Comparison of ENCODE assay signal across 14 cellular contexts in genomic region chr2:37080231-37080630, GRCh38. TPM values are rescaled to one million over a fixed set of nuclear protein-coding genes. Genes with fewer than 3 reads are reported as not detected.
A peak's percentile ranks its signal among the peaks of the same experiment; 100 is the strongest.
DNase-seq lines count a peak whose midpoint lies in the region; ATAC-seq and TF ChIP-seq lines count a peak whose summit lies in the region.
"Had no signal": no experiment of that assay in that cellular context is flagged by ENCODE, and none has a peak within 500 bp of the region (broad histone marks: within the 10 kb centered on the region; RNA-seq: fewer than 3 reads in every experiment).

No MANE protein-coding gene starts in this region.

- peaks cover 32% of the 10 kb centered on the region for H3K36me3 Mint-ChIP-seq in activated CD4-positive, alpha-beta T cell treated with anti-CD3 and anti-CD28 coated beads for 36 hours (ENCODE audit: low read depth)
- peaks cover 30% of the 10 kb centered on the region for H3K36me3 Mint-ChIP-seq in activated naive CD8-positive, alpha-beta T cell treated with anti-CD3 and anti-CD28 coated beads, Interleukin-2, amount 10 ng/mL, durations not matched to agents 7 days and 5 days
- H3K36me3 Mint-ChIP-seq in neural crest cell (ENCODE audit: low read depth) = peaks cover 7% of the 10 kb centered on the region

- no peak overlapping the region for H3K4me3 ChIP-seq in vagina
- H3K4me3 ChIP-seq: gastrocnemius medialis, smooth muscle cell, uterus had no signal

- TF ChIP-seq CTCF in neural crest cell (conservative IDR thresholded peaks at IDR 0.05) = no peak
- TF ChIP-seq CTCF in vagina (IDR thresholded peaks at IDR 0.05) = no peak

- H3K27ac ChIP-seq in vagina = no peak overlapping the region
- H3K27ac ChIP-seq: uterus had no signal

- TF ChIP-seq POLR2A in vagina (IDR thresholded peaks at IDR 0.05) = no peak

- H3K36me3 ChIP-seq in vagina = peaks cover 0 to 17% of the 10 kb centered on the region in 2 donors
- H3K36me3 ChIP-seq: uterus had no signal

- H3K4me1 ChIP-seq in vagina = peaks cover 39% of the 10 kb centered on the region
- H3K4me1 ChIP-seq: uterus had no signal

- H3K4me1 Mint-ChIP-seq in activated CD4-positive, alpha-beta T cell treated with anti-CD3 and anti-CD28 coated beads for 36 hours = peaks cover 54% of the 10 kb centered on the region
- H3K4me1 Mint-ChIP-seq in activated naive CD8-positive, alpha-beta T cell treated with anti-CD3 and anti-CD28 coated beads, Interleukin-2, amount 10 ng/mL, durations not matched to agents 7 days and 5 days = peaks cover 28% of the 10 kb centered on the region
- no peaks in the 10 kb centered on the region for H3K4me1 Mint-ChIP-seq in neural crest cell

- peak overlapping the region; percentile 17 for H3K4me3 Mint-ChIP-seq in activated CD4-positive, alpha-beta T cell treated with anti-CD3 and anti-CD28 coated beads for 36 hours
- H3K4me3 Mint-ChIP-seq in activated naive CD8-positive, alpha-beta T cell treated with anti-CD3 and anti-CD28 coated beads, Interleukin-2, amount 10 ng/mL, durations not matched to agents 7 days and 5 days = peak overlapping the region; percentile 30
- peak overlapping the region; percentile 38 for H3K4me3 Mint-ChIP-seq in neural crest cell

- no peaks in the 10 kb centered on the region for H3K9me3 ChIP-seq in vagina
- H3K9me3 ChIP-seq: gastrocnemius medialis, uterus had no signal

- CTCF ChIA-PET in activated CD4-positive, alpha-beta T cell treated with anti-CD3 and anti-CD28 coated beads for 36 hours (lab: Charles Lee) = no interaction called here

- intact Hi-C loops in activated CD4-positive, alpha-beta T cell treated with anti-CD3 and anti-CD28 coated beads for 36 hours (cut with DNase I, micrococcal nuclease) = no loop called here
- intact Hi-C loops in vagina (cut with DNase I) = no loop called here

- POLR2A ChIA-PET in activated CD4-positive, alpha-beta T cell treated with anti-CD3 and anti-CD28 coated beads for 36 hours (lab: Charles Lee) = no interaction called here
- POLR2A ChIA-PET in activated naive CD8-positive, alpha-beta T cell treated with anti-CD3 and anti-CD28 coated beads, Interleukin-2, amount 10 ng/mL, durations not matched to agents 7 days and 5 days (lab: Charles Lee) = no interaction called here

- peak overlapping the region; percentile 77 for H3K27ac Mint-ChIP-seq in activated CD4-positive, alpha-beta T cell treated with anti-CD3 and anti-CD28 coated beads for 36 hours
- peak overlapping the region; percentile 44 for H3K27ac Mint-ChIP-seq in activated naive CD8-positive, alpha-beta T cell treated with anti-CD3 and anti-CD28 coated beads, Interleukin-2, amount 10 ng/mL, durations not matched to agents 7 days and 5 days
- H3K27ac Mint-ChIP-seq in neural crest cell (ENCODE audit: unreplicated experiment) = no peak overlapping the region

- no peak for ATAC-seq in activated CD4-positive, alpha-beta T cell treated with anti-CD3 and anti-CD28 coated beads for 36 hours
- no peak for ATAC-seq in activated naive CD8-positive, alpha-beta T cell treated with anti-CD3 and anti-CD28 coated beads, Interleukin-2, amount 10 ng/mL, durations not matched to agents 7 days and 5 days (ENCODE audit: low read depth)
- ATAC-seq in GM18861 (IDR thresholded peaks at IDR 0.05; ENCODE audit: unreplicated experiment) = no peak
- ATAC-seq in GM18511 (IDR thresholded peaks at IDR 0.05; ENCODE audit: unreplicated experiment) = no peak
- ATAC-seq: gastrocnemius medialis had no signal

- H3K27me3 Mint-ChIP-seq in activated CD4-positive, alpha-beta T cell treated with anti-CD3 and anti-CD28 coated beads for 36 hours = no peaks in the 10 kb centered on the region
- H3K27me3 Mint-ChIP-seq in activated naive CD8-positive, alpha-beta T cell treated with anti-CD3 and anti-CD28 coated beads, Interleukin-2, amount 10 ng/mL, durations not matched to agents 7 days and 5 days = no peaks in the 10 kb centered on the region
- H3K27me3 Mint-ChIP-seq in neural crest cell (ENCODE audit: low read depth) = no peaks in the 10 kb centered on the region

- DNase-seq in activated CD4-positive, alpha-beta T cell treated with anti-CD3 and anti-CD28 coated beads for 36 hours = no peak
- DNase-seq in activated CD4-positive, alpha-beta T cell treated with anti-CD3 and anti-CD28 coated beads for 4 hours = no peak
- DNase-seq in M059J (ENCODE audit: low read depth) = peak; percentile 15
- DNase-seq in activated naive CD8-positive, alpha-beta T cell treated with anti-CD3 and anti-CD28 coated beads, Interleukin-2, amount 10 ng/mL, durations not matched to agents 7 days and 5 days = no peak
- no peak for DNase-seq in neural crest cell (ENCODE audit: low read depth, low spot score)
- no peak for DNase-seq in vagina (ENCODE audit: extremely low spot score in 2 of 2)
- DNase-seq: amygdala, gastrocnemius medialis, NCI-H2227 treated with DMSO at 0.1 percent for 48 hours, SIG-M5, uterus had no signal

- H3K9me3 Mint-ChIP-seq in activated CD4-positive, alpha-beta T cell treated with anti-CD3 and anti-CD28 coated beads for 36 hours (ENCODE audit: low read depth) = no peaks in the 10 kb centered on the region
- no peaks in the 10 kb centered on the region for H3K9me3 Mint-ChIP-seq in activated naive CD8-positive, alpha-beta T cell treated with anti-CD3 and anti-CD28 coated beads, Interleukin-2, amount 10 ng/mL, durations not matched to agents 7 days and 5 days
- H3K9me3 Mint-ChIP-seq in neural crest cell = no peaks in the 10 kb centered on the region

- no peaks in the 10 kb centered on the region for H3K27me3 ChIP-seq in vagina
- H3K27me3 ChIP-seq: gastrocnemius medialis, uterus had no signal

RNA-seq across cellular contexts. Expression of gene HEATR5B, which starts 3.9 kb away (rescaled TPM):
- total RNA-seq in activated CD4-positive, alpha-beta T cell treated with anti-CD3 and anti-CD28 coated beads for 36 hours = 10 to 100 TPM; 15.2 TPM
- total RNA-seq in M059J (2014; rRNA removed; shearing (Covaris generic)) = 6.7 and 8.2 TPM in 2 replicates
- 10 to 100 TPM; 24.0 to 24.3 TPM for total RNA-seq in activated naive CD8-positive, alpha-beta T cell treated with anti-CD3 and anti-CD28 coated beads, Interleukin-2, amount 10 ng/mL, durations not matched to agents 7 days and 5 days
- total RNA-seq in neural crest cell (17.7 and 19.0 TPM in 2 replicates), vagina (38.3 TPM)

RNA-seq across cellular contexts. Expression of gene GPATCH11, which starts 4.1 kb away (rescaled TPM):
- 10 to 100 TPM in 1 of 2 experiments, 1 to 10 TPM in 1; 9.6 to 10.0 TPM for total RNA-seq in activated CD4-positive, alpha-beta T cell treated with anti-CD3 and anti-CD28 coated beads for 36 hours
- 10.0 and 13.1 TPM in 2 replicates for total RNA-seq in M059J (2014; rRNA removed; shearing (Covaris generic))
- 10 to 100 TPM; 10.3 to 12.1 TPM for total RNA-seq in activated naive CD8-positive, alpha-beta T cell treated with anti-CD3 and anti-CD28 coated beads, Interleukin-2, amount 10 ng/mL, durations not matched to agents 7 days and 5 days
- 11.2 and 11.4 TPM in 2 replicates for total RNA-seq in neural crest cell
- total RNA-seq in vagina = 6.1 TPM
